Comparison of ENCODE assay signal across 9 cellular contexts in genomic region chr20:37727247-37727956, GRCh38. TPM values are rescaled to one million over a fixed set of nuclear protein-coding genes. Genes with fewer than 3 reads are reported as not detected.
DNase-seq lines count a peak whose midpoint lies in the region; ATAC-seq and TF ChIP-seq lines count a peak whose summit lies in the region.
"Had no signal": no experiment of that assay in that cellular context is flagged by ENCODE, and none has a peak within 500 bp of the region (broad histone marks: within the 10 kb centered on the region; RNA-seq: fewer than 3 reads in every experiment).

No MANE protein-coding gene starts in this region.

- ATAC-seq in gastroesophageal sphincter = peak; percentile 68

- H3K27ac Mint-ChIP-seq in neural crest cell (ENCODE audit: unreplicated experiment) = peak overlapping the region; percentile 73
- H3K27ac Mint-ChIP-seq in activated CD4-positive, alpha-beta memory T cell treated with anti-CD3 and anti-CD28 coated beads for 36 hours = no peak overlapping the region

- DNase-seq in ELF-1 (ENCODE audit: low read depth, low spot score) (peak; percentile 45), NCI-H226 (peak; percentile 26), neural crest cell (ENCODE audit: low read depth, low spot score) (peak; percentile 5), NCI-H1105 (lab: John Stamatoyannopoulos, UW) (no peak), cerebellar nuclear complex (lab: John Stamatoyannopoulos, UW) (no peak), posterior vena cava (ENCODE audit: low spot score) (no peak)
- DNase-seq in activated CD4-positive, alpha-beta memory T cell treated with anti-CD3 and anti-CD28 coated beads for 36 hours = no peak
- DNase-seq: stimulated activated CD4-positive, alpha-beta T cell treated with anti-CD3 and anti-CD28 coated beads, Interleukin-4, amount 100 ng/mL, for 1 hour had no signal

- H3K4me1 ChIP-seq in gastroesophageal sphincter = peaks cover 9 to 48% (median 17%) of the 10 kb centered on the region in 3 donors

- no peak for TF ChIP-seq EP300 in gastroesophageal sphincter (IDR thresholded peaks at IDR 0.05)

- intact Hi-C loops in posterior vena cava (cut with DNase I) = no loop called here
- intact Hi-C loops in activated CD4-positive, alpha-beta memory T cell treated with anti-CD3 and anti-CD28 coated beads for 36 hours (cut with micrococcal nuclease) = no loop called here

- 81 to 86% methylated on average over 4 of the region's 4 CpGs for WGBS in gastroesophageal sphincter (ENCODE audit: low coverage in 1 of 2), 2 donors

- H3K9me3 ChIP-seq in gastroesophageal sphincter = no peaks in the 10 kb centered on the region

- no peaks in the 10 kb centered on the region for H3K27me3 ChIP-seq in gastroesophageal sphincter

- TF ChIP-seq POLR2A in gastroesophageal sphincter (IDR thresholded peaks at IDR 0.05) = no peak

- H3K36me3 ChIP-seq in gastroesophageal sphincter = no peaks in the 10 kb centered on the region

- H3K27ac ChIP-seq in gastroesophageal sphincter = peak overlapping the region in 3 of 4 donors; percentile 32 to 52 (median 44)

- H3K36me3 Mint-ChIP-seq in neural crest cell (ENCODE audit: low read depth) = peaks cover 2% of the 10 kb centered on the region
- H3K36me3 Mint-ChIP-seq in activated CD4-positive, alpha-beta memory T cell treated with anti-CD3 and anti-CD28 coated beads for 36 hours = peaks cover 4% of the 10 kb centered on the region

- no peaks in the 10 kb centered on the region for H3K9me3 Mint-ChIP-seq in neural crest cell
- no peaks in the 10 kb centered on the region for H3K9me3 Mint-ChIP-seq in activated CD4-positive, alpha-beta memory T cell treated with anti-CD3 and anti-CD28 coated beads for 36 hours

- no peak overlapping the region for H3K4me3 Mint-ChIP-seq in neural crest cell
- H3K4me3 Mint-ChIP-seq in activated CD4-positive, alpha-beta memory T cell treated with anti-CD3 and anti-CD28 coated beads for 36 hours = no peak overlapping the region

- H3K4me3 ChIP-seq in gastroesophageal sphincter = no peak overlapping the region

- CTCF ChIA-PET in activated CD4-positive, alpha-beta memory T cell treated with anti-CD3 and anti-CD28 coated beads for 36 hours (lab: Charles Lee) = interaction anchor here (1.4 to 1.9 kb wide), 2 partner anchors 111 to 494 kb away, joined by 3 to 5 read pairs; no protein-coding TSS in a partner anchor

- no peaks in the 10 kb centered on the region for H3K27me3 Mint-ChIP-seq in neural crest cell (ENCODE audit: low read depth)
- H3K27me3 Mint-ChIP-seq in activated CD4-positive, alpha-beta memory T cell treated with anti-CD3 and anti-CD28 coated beads for 36 hours = no peaks in the 10 kb centered on the region

- H3K4me1 Mint-ChIP-seq in neural crest cell = peaks cover 40% of the 10 kb centered on the region
- H3K4me1 Mint-ChIP-seq in activated CD4-positive, alpha-beta memory T cell treated with anti-CD3 and anti-CD28 coated beads for 36 hours (ENCODE audit: low read depth) = peaks cover 26% of the 10 kb centered on the region

- POLR2A ChIA-PET in activated CD4-positive, alpha-beta memory T cell treated with anti-CD3 and anti-CD28 coated beads for 36 hours (lab: Charles Lee) = interaction anchor here (0.6 kb wide), 1 partner anchor 40 kb away, joined by 4 read pairs; no protein-coding TSS in a partner anchor

- TF ChIP-seq CTCF in gastroesophageal sphincter (IDR thresholded peaks at IDR 0.05) (no peak), neural crest cell (conservative IDR thresholded peaks at IDR 0.05) (no peak)

RNA-seq across cellular contexts. Expression of gene CTNNBL1, which starts 33.6 kb away (rescaled TPM):
- total RNA-seq in gastroesophageal sphincter (10 to 100 TPM; 43.8 to 58.4 (median 47.1) TPM), neural crest cell (87.7 and 94.9 TPM in 2 replicates), posterior vena cava (10 to 100 TPM; 44.1 to 54.0 TPM)
- 10 to 100 TPM; 72.5 to 76.5 TPM for total RNA-seq in activated CD4-positive, alpha-beta memory T cell treated with anti-CD3 and anti-CD28 coated beads for 36 hours

Comparison
In these comparisons a context has a peak if more than half of its experiments do, and no peak if none do; other contexts are left out.
1. DNase-seq: peak in ELF-1 (single experiment), NCI-H226 (single experiment) and neural crest cell (single experiment); none in NCI-H1105 (single experiment), cerebellar nuclear complex (0 of 2), posterior vena cava (single experiment) and activated CD4-positive, alpha-beta memory T cell treated with anti-CD3 and anti-CD28 coated beads for 36 hours (single experiment).